8 cellular contexts compared by ENCODE assay signal in the genomic region with DNA sequence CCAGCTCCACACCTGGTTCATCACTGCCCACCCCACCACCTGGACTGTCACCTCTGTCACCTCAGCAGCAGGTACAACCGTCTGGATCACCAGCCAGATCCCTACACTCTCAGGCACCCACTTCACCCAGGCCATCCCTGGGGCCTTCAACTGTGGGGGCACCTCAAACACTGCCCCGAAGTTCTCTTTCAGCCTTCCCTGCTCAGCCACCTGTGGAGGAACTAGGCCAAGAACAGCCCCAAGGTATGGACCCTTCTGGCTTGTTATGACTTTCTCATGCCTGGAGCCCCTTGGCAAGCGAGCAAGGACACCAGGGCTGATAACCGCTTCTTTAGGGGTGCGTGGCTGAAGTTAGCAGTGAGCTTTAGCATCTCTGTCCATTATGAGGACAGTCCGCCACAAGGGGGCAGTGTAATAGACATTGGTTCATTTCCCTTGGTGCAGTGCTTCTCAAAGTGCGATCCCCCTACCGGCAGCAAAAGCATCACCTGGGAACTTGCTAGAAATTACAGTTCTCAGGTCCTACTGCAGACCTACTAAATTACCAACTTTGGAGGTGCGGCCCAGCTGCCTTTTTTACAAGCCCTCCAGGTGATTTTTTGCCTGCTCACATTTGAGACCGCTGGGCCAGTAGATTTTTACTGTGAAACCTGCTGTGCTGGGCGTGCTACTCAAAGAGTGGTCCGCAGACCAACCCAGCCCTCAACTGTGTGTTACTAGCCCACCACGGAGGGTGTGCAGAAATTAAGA. TPM values are rescaled to one million over a fixed set of nuclear protein-coding genes. Genes with fewer than 3 reads are reported as not detected.
DNase-seq lines count a peak whose midpoint lies in the region; ATAC-seq, FAIRE-seq and TF ChIP-seq lines count a peak whose summit lies in the region.

No MANE protein-coding gene starts in this region.

- H3K27me3 ChIP-seq in BLaER1: no peaks in the 10 kb centered on the region

- H3K36me3 ChIP-seq in BLaER1: no peaks in the 10 kb centered on the region

- no peaks in the 10 kb centered on the region for H4K20me1 ChIP-seq in BLaER1

- H3K4me1 ChIP-seq in BLaER1: peaks cover 23% of the 10 kb centered on the region

- no peak for FAIRE-seq in RCC 7860 (lab: Jason Lieb, UNC)

- H3K9ac ChIP-seq in BLaER1: no peak overlapping the region

- H3K27me3 Mint-ChIP-seq in activated T-cell treated with anti-CD3 and anti-CD28 coated beads, Interleukin-2, amount 50 U/mL, for 24 hours: peaks cover 14% of the 10 kb centered on the region
- no peaks in the 10 kb centered on the region for H3K27me3 Mint-ChIP-seq in neural crest cell (ENCODE audit: low read depth)
- peaks cover 19% of the 10 kb centered on the region for H3K27me3 Mint-ChIP-seq in stimulated activated naive CD8-positive, alpha-beta T cell treated with anti-CD3 and anti-CD28 coated beads, Interleukin-15, amount 100 ng/mL, for 72 hours

- H3K36me3 Mint-ChIP-seq in activated T-cell treated with anti-CD3 and anti-CD28 coated beads, Interleukin-2, amount 50 U/mL, for 24 hours (ENCODE audit: low read depth): no peaks in the 10 kb centered on the region
- no peaks in the 10 kb centered on the region for H3K36me3 Mint-ChIP-seq in neural crest cell (ENCODE audit: low read depth)

- H3K4me3 Mint-ChIP-seq in activated T-cell treated with anti-CD3 and anti-CD28 coated beads, Interleukin-2, amount 50 U/mL, for 24 hours: no peak overlapping the region
- no peak overlapping the region for H3K4me3 Mint-ChIP-seq in neural crest cell
- H3K4me3 Mint-ChIP-seq in stimulated activated naive CD8-positive, alpha-beta T cell treated with anti-CD3 and anti-CD28 coated beads, Interleukin-15, amount 100 ng/mL, for 72 hours: no peak overlapping the region

- TF ChIP-seq CTCF in fibroblast of mammary gland (conservative IDR thresholded peaks at IDR 0.05; ENCODE audit: control insufficient read depth, insufficient read depth, low read depth, low read length): peak; percentile 99
- TF ChIP-seq CTCF in neural crest cell (conservative IDR thresholded peaks at IDR 0.05): peak; percentile 96

- H3K27ac ChIP-seq in BLaER1: no peak overlapping the region

- no peaks in the 10 kb centered on the region for H3K9me3 Mint-ChIP-seq in activated T-cell treated with anti-CD3 and anti-CD28 coated beads, Interleukin-2, amount 50 U/mL, for 24 hours
- H3K9me3 Mint-ChIP-seq in neural crest cell: no peaks in the 10 kb centered on the region
- H3K9me3 Mint-ChIP-seq in stimulated activated naive CD8-positive, alpha-beta T cell treated with anti-CD3 and anti-CD28 coated beads, Interleukin-15, amount 100 ng/mL, for 72 hours: no peaks in the 10 kb centered on the region

- H3K4me1 Mint-ChIP-seq in activated T-cell treated with anti-CD3 and anti-CD28 coated beads, Interleukin-2, amount 50 U/mL, for 24 hours (ENCODE audit: low read depth): peaks cover 3% of the 10 kb centered on the region
- peaks cover 6% of the 10 kb centered on the region for H3K4me1 Mint-ChIP-seq in neural crest cell
- peaks cover 10% of the 10 kb centered on the region for H3K4me1 Mint-ChIP-seq in stimulated activated naive CD8-positive, alpha-beta T cell treated with anti-CD3 and anti-CD28 coated beads, Interleukin-15, amount 100 ng/mL, for 72 hours

- no peaks in the 10 kb centered on the region for H3K9me3 ChIP-seq in BLaER1

- H3K4me2 ChIP-seq in BLaER1: peak overlapping the region; percentile 3; the same call in 1 of the 2 replicates

- DNase-seq in LoVo (ENCODE audit: low spot score) (peak; percentile 91), RCC 7860 (ENCODE audit: low spot score) (peak; percentile 69), fibroblast of mammary gland (ENCODE audit: low read depth) (peak; percentile 86), neural crest cell (ENCODE audit: low read depth, low spot score) (peak; percentile 99)
- peak; percentile 87 for DNase-seq in activated T-cell treated with anti-CD3 and anti-CD28 coated beads, Interleukin-2, amount 50 U/mL, for 24 hours
- peak; percentile 88 to 90 for DNase-seq in stimulated activated naive CD8-positive, alpha-beta T cell treated with anti-CD3 and anti-CD28 coated beads, Interleukin-15, amount 100 ng/mL, for 72 hours

- H3K27ac Mint-ChIP-seq in activated T-cell treated with anti-CD3 and anti-CD28 coated beads, Interleukin-2, amount 50 U/mL, for 24 hours: no peak overlapping the region
- no peak overlapping the region for H3K27ac Mint-ChIP-seq in neural crest cell (ENCODE audit: unreplicated experiment)
- H3K27ac Mint-ChIP-seq in stimulated activated naive CD8-positive, alpha-beta T cell treated with anti-CD3 and anti-CD28 coated beads, Interleukin-15, amount 100 ng/mL, for 72 hours: no peak overlapping the region

- peak; percentile 78 for ATAC-seq in GM19397 (IDR thresholded peaks at IDR 0.05; ENCODE audit: unreplicated experiment)
- ATAC-seq in stimulated activated naive CD8-positive, alpha-beta T cell treated with anti-CD3 and anti-CD28 coated beads, Interleukin-15, amount 100 ng/mL, for 72 hours: peak; percentile 97

- H3K4me3 ChIP-seq in BLaER1: no peak overlapping the region
- H3K4me3 ChIP-seq in fibroblast of mammary gland (ENCODE audit: control insufficient read depth, low read depth, low read length): no peak overlapping the region

RNA-seq across cellular contexts. Expression of a gene that starts 32.5 kb away (rescaled TPM):
- total RNA-seq in neural crest cell: not detected in 2 replicates

RNA-seq across cellular contexts. Expression of a gene that starts 34.3 kb away (rescaled TPM):
- not detected in 2 replicates for total RNA-seq in neural crest cell
